ENCODE assay signal across 15 cellular contexts in the genomic region with DNA sequence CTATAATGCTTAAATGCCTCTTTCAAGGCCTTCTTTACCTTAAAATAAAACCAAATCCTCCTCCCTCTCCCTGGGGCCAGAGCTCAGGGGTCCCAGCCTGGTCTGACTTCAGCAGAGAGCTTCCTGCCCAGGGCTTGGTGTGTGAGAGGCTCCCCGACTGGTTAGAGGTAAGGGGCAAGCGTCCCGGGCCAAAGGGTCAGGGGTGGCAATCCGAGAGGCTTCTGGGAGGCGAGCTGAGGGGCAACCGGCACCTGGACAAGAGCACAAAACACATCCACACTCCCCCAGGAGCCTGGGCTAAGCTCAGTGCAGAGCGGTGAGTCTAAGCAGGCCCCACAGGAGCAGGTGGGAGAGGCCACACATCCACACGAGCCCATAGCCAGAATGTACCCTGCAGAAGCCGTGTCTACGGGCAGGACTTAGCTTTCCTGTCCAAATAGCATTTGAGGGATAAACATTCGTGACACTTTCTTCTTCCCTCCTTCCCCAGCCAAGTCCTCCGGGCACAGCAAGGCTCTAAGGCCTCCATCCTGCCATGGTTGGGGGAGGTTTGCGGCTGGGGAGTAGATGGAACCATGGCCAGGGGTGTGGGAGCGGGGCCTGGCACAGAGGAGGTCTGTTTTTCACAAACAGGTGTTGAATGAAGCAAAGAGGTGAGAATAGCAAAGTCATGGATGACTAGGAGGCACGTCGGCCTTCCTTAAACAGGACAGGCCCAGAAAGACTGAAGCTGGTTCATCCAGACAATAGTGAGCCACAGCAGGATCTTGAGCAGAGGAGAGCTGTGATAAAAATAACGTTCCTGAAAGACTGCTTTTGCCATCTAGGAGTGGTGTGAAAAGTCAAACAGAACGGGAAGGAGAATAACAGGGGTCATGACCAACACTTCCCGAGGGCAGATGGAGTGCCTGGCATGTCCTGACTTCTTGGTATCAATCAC.
DNase-seq lines count a peak whose midpoint lies in the region; ATAC-seq and TF ChIP-seq lines count a peak whose summit lies in the region.
"Had no signal": no experiment of that assay in that cellular context is flagged by ENCODE, and none has a peak within 500 bp of the region (broad histone marks: within the 10 kb centered on the region; RNA-seq: fewer than 3 reads in every experiment).

No MANE protein-coding gene starts in this region.

- no peak overlapping the region for H3K4me3 ChIP-seq in BLaER1 treated with 17β-estradiol and CSF1 and Interleukin-3, amounts not matched to agents 10 nM and 100 nM
- H3K4me3 ChIP-seq in NT2/D1 (ENCODE audit: insufficient read length, low read depth) (no peak overlapping the region), tibial artery (no peak overlapping the region)

- H3K4me2 ChIP-seq in BLaER1 treated with 17β-estradiol and CSF1 and Interleukin-3, amounts not matched to agents 10 nM and 100 nM, result peak overlapping the region in 8 of 11 experiments; percentile 19 to 78 (median 58); a peak in 14 of 22 replicates

- H4K20me1 ChIP-seq in BLaER1 treated with 17β-estradiol and CSF1 and Interleukin-3, amounts not matched to agents 10 nM and 100 nM, result 0 out of 22 replicates have a peak, but pooled peaks cover 0 to 8% (median 0%) of the 10 kb centered on the region in 11 experiments

- DNase-seq in NT2/D1 (ENCODE audit: low read depth, low spot score) (no peak), mesenteric fat pad (ENCODE audit: low spot score) (peak; percentile 77), tibial artery (peak; percentile 3 to 40), NCI-H2081 (lab: John Stamatoyannopoulos, UW) (no peak)
- DNase-seq: ACHN; CD4-positive, alpha-beta memory T cell; COR-L47; DMS153; DMS79 treated with DMSO at 0.1 percent for 48 hours; EL had no signal

- H3K27me3 ChIP-seq in BLaER1 treated with 17β-estradiol and CSF1 and Interleukin-3, amounts not matched to agents 10 nM and 100 nM, result no peaks in the 10 kb centered on the region
- no peaks in the 10 kb centered on the region for H3K27me3 ChIP-seq in NT2/D1 (ENCODE audit: insufficient read depth, insufficient read length)
- peaks cover 0 to 3% of the 10 kb centered on the region in 2 donors for H3K27me3 ChIP-seq in tibial artery

- no peak overlapping the region for H3K27ac ChIP-seq in BLaER1 treated with 17β-estradiol and CSF1 and Interleukin-3, amounts not matched to agents 10 nM and 100 nM
- H3K27ac ChIP-seq in tibial artery, result no peak overlapping the region
- H3K27ac ChIP-seq: C4-2B had no signal

- peaks cover 0 to 12% (median 6%) of the 10 kb centered on the region in 11 experiments; a peak in 13 of 22 replicates for H3K9me3 ChIP-seq in BLaER1 treated with 17β-estradiol and CSF1 and Interleukin-3, amounts not matched to agents 10 nM and 100 nM (replicated peaks in 1 of 11)
- H3K9me3 ChIP-seq in NT2/D1 (ENCODE audit: insufficient read depth, low read length), result peaks cover 23% of the 10 kb centered on the region; the same call in 1 of the 2 replicates
- no peaks in the 10 kb centered on the region for H3K9me3 ChIP-seq in tibial artery

- TF ChIP-seq CTCF in tibial artery (IDR thresholded peaks at IDR 0.05), result no peak

- H3K36me3 ChIP-seq in BLaER1 treated with 17β-estradiol and CSF1 and Interleukin-3, amounts not matched to agents 10 nM and 100 nM, result no peaks in the 10 kb centered on the region
- H3K36me3 ChIP-seq in NT2/D1 (ENCODE audit: insufficient read depth, insufficient read length, low read length) (no peaks in the 10 kb centered on the region), tibial artery (no peaks in the 10 kb centered on the region)

- H3K4me1 ChIP-seq in BLaER1 treated with 17β-estradiol and CSF1 and Interleukin-3, amounts not matched to agents 10 nM and 100 nM, result peaks cover 0 to 62% (median 38%) of the 10 kb centered on the region in 10 experiments; a peak in 16 of 20 replicates
- peaks cover 9% of the 10 kb centered on the region for H3K4me1 ChIP-seq in NT2/D1 (ENCODE audit: insufficient read depth, insufficient read length)
- H3K4me1 ChIP-seq in tibial artery, result no peaks in the 10 kb centered on the region

- intact Hi-C loops in tibial artery (cut with DNase I; ENCODE audit: low total_unique reads), result no loop called here

- no peak for ATAC-seq in HG02798 (IDR thresholded peaks at IDR 0.05; ENCODE audit: poor library complexity, unreplicated experiment)
- ATAC-seq in HG02885 (IDR thresholded peaks at IDR 0.05; ENCODE audit: poor library complexity, unreplicated experiment), result no peak
- ATAC-seq: HepG2 had no signal

- H3K9ac ChIP-seq in BLaER1 treated with 17β-estradiol and CSF1 and Interleukin-3, amounts not matched to agents 10 nM and 100 nM, result no peak overlapping the region
- peak overlapping the region; percentile 34 for H3K9ac ChIP-seq in NT2/D1 (ENCODE audit: insufficient read length, low read depth)

Comparison
In these comparisons a context has a peak if more than half of its experiments do, and no peak if none do; other contexts are left out.
1. DNase-seq: peak in mesenteric fat pad (single experiment) and tibial artery (2 of 2); none in NT2/D1 (single experiment) and NCI-H2081 (0 of 2).